ENCODE assay signal across 24 cellular contexts in genomic region chr5:177253252-177253651, GRCh38.
"Had no signal": no experiment of that assay in that cellular context is flagged by ENCODE, and none has a peak within 500 bp of the region (broad histone marks: within the 10 kb centered on the region; RNA-seq: fewer than 3 reads in every experiment).

No MANE protein-coding gene starts in this region.

- H3K27ac ChIP-seq: breast epithelium, WERI-Rb-1 had no signal

- H3K27ac Mint-ChIP-seq: activated CD4-positive, alpha-beta memory T cell treated with anti-CD3 and anti-CD28 coated beads, Interleukin-2, amount 10 ng/mL, durations not matched to agents 7 days and 5 days; activated CD4-positive, alpha-beta T cell treated with anti-CD3 and anti-CD28 coated beads for 36 hours; T-cell had no signal

- H3K27me3 ChIP-seq: breast epithelium, MG63 had no signal

- H3K4me3 Mint-ChIP-seq: activated CD4-positive, alpha-beta memory T cell treated with anti-CD3 and anti-CD28 coated beads, Interleukin-2, amount 10 ng/mL, durations not matched to agents 7 days and 5 days; activated CD4-positive, alpha-beta T cell treated with anti-CD3 and anti-CD28 coated beads for 36 hours; activated naive CD4-positive, alpha-beta T cell treated with anti-CD3 and anti-CD28 coated beads, Interleukin-2, amount 10 ng/mL, durations not matched to agents 7 days and 5 days; T-cell had no signal

- H3K36me3 ChIP-seq: breast epithelium had no signal

- ATAC-seq: activated CD4-positive, alpha-beta T cell treated with anti-CD3 and anti-CD28 coated beads for 36 hours; T-cell had no signal

- H3K4me3 ChIP-seq: breast epithelium, MG63 had no signal

- H3K4me1 ChIP-seq: breast epithelium had no signal

- H3K9me3 Mint-ChIP-seq: activated CD4-positive, alpha-beta memory T cell treated with anti-CD3 and anti-CD28 coated beads, Interleukin-2, amount 10 ng/mL, durations not matched to agents 7 days and 5 days; activated naive CD4-positive, alpha-beta T cell treated with anti-CD3 and anti-CD28 coated beads, Interleukin-2, amount 10 ng/mL, durations not matched to agents 7 days and 5 days; activated T-helper 2 cell treated with anti-CD3 and anti-CD28 coated beads, Interferon-gamma antibody, Interleukin-2, Interleukin-4, amounts not matched to agents 10 μg/mL and 5 μg/mL and 100 μg/mL, durations not matched to agents 14 hours and 24 hours and 36 hours; T-cell had no signal

- DNase-seq: activated CD4-positive, alpha-beta memory T cell treated with anti-CD3 and anti-CD28 coated beads, Interleukin-2, amount 10 ng/mL, durations not matched to agents 7 days and 5 days; activated CD4-positive, alpha-beta T cell treated with anti-CD3 and anti-CD28 coated beads for 36 hours; activated CD4-positive, alpha-beta T cell treated with anti-CD3 and anti-CD28 coated beads, Interleukin-2, amount 50 U/mL, for 1 hour; activated CD8-positive, alpha-beta memory T cell treated with anti-CD3 and anti-CD28 coated beads, Interleukin-2, amount 50 U/mL, for 4 hours; activated gamma-delta T cell treated with Interleukin-2 at 50 U/mL for 16 hours; activated naive CD4-positive, alpha-beta T cell treated with anti-CD3 and anti-CD28 coated beads, Interleukin-2, amount 10 ng/mL, durations not matched to agents 7 days and 5 days; activated T-cell treated with anti-CD3 and anti-CD28 coated beads, Interleukin-2, amount 50 U/mL, for 1 hour; aorta; central memory CD4-positive, alpha-beta T cell; MG63; MV-4-11; NCI-H1105; NCI-H1436; NCI-H1694 treated with DMSO at 0.1 percent for 48 hours; NCI-H2029 treated with DMSO at 0.1 percent for 48 hours; NCI-H345; NCI-H510A; NCI-H526 treated with DMSO at 0.1 percent for 48 hours; NCI-H82; SIG-M5; T-cell; WERI-Rb-1 had no signal

- H3K9me3 ChIP-seq: breast epithelium, MG63 had no signal

- H3K27me3 Mint-ChIP-seq: activated CD4-positive, alpha-beta memory T cell treated with anti-CD3 and anti-CD28 coated beads, Interleukin-2, amount 10 ng/mL, durations not matched to agents 7 days and 5 days; activated CD4-positive, alpha-beta T cell treated with anti-CD3 and anti-CD28 coated beads for 36 hours; activated naive CD4-positive, alpha-beta T cell treated with anti-CD3 and anti-CD28 coated beads, Interleukin-2, amount 10 ng/mL, durations not matched to agents 7 days and 5 days; T-cell had no signal
